In the genomic region with DNA sequence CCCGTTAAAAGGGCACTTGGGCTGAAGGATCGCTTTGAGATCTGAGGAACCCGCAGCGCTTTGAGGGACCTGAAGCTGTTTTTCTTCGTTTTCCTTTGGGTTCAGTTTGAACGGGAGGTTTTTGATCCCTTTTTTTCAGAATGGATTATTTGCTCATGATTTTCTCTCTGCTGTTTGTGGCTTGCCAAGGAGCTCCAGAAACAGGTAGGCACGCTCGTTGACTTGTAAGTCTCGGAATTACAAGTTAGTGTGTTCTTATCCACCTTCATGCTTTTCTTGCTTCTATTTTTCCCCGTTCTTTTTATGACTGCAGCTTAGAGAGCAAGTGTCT, we compare ENCODE assay signal across 8 cellular contexts. TPM values are rescaled to one million over a fixed set of nuclear protein-coding genes. Genes with fewer than 3 reads are reported as not detected.
DNase-seq lines count a peak whose midpoint lies in the region; ATAC-seq and TF ChIP-seq lines count a peak whose summit lies in the region.

No MANE protein-coding gene starts in this region.

- dilution Hi-C loops in mammary epithelial cell (cut with HindIII; ENCODE audit: low sequenced_read_pairs) = loop anchor here (10.0 kb wide), 1 partner anchor 194 kb away; no protein-coding TSS in a partner anchor

- H3K4me2 ChIP-seq in mammary epithelial cell (ENCODE audit: insufficient read depth, low read depth, low read length) = peak overlapping the region; percentile 88

- H3K36me3 Mint-ChIP-seq in CD4-positive, alpha-beta memory T cell = no peaks in the 10 kb centered on the region
- no peaks in the 10 kb centered on the region for H3K36me3 Mint-ChIP-seq in natural killer cell

- H3K4me1 ChIP-seq in CD4-positive, alpha-beta memory T cell (ENCODE audit: insufficient read depth, low read length) = peaks cover 12% of the 10 kb centered on the region
- peaks cover 39% of the 10 kb centered on the region for H3K4me1 ChIP-seq in mammary epithelial cell (ENCODE audit: insufficient read depth, low read length)

- H3K79me2 ChIP-seq in mammary epithelial cell (ENCODE audit: insufficient read depth, low read length) = peaks cover 12% of the 10 kb centered on the region

- no peak for TF ChIP-seq CTCF in mammary epithelial cell (conservative IDR thresholded peaks at IDR 0.05 in 1 of 2, IDR thresholded peaks at IDR 0.05 in 1 of 2; ENCODE audit: extremely low read depth in 1 of 2, insufficient read depth in 1 of 2, low read depth in 1 of 2, low read length in 2 of 2)
- no peak for TF ChIP-seq CTCF in natural killer cell (IDR thresholded peaks at IDR 0.05)

- no peak overlapping the region for H3K27ac ChIP-seq in CD4-positive, alpha-beta memory T cell (ENCODE audit: low read depth, low read length)
- H3K27ac ChIP-seq in mammary epithelial cell (ENCODE audit: insufficient read depth, low read depth, low read length) = peak overlapping the region; percentile 84

- peaks cover 26 to 30% of the 10 kb centered on the region in 2 donors for H3K27me3 Mint-ChIP-seq in CD4-positive, alpha-beta memory T cell
- H3K27me3 Mint-ChIP-seq in natural killer cell (ENCODE audit: low read depth in 2 of 2) = peaks cover 40 to 58% of the 10 kb centered on the region in 2 donors

- CTCF ChIA-PET in CD4-positive, alpha-beta memory T cell (lab: Charles Lee; ENCODE audit: partially characterized antibody) = interaction anchor here (0.5 to 3.5 kb wide), 7 partner anchors 9 to 704 kb away, joined by 3 to 39 read pairs (median 7); no protein-coding TSS in a partner anchor
- CTCF ChIA-PET in mammary epithelial cell (lab: Charles Lee; ENCODE audit: low non-redundant PET) = interaction anchor here (0.7 to 1.5 kb wide), 3 partner anchors 13 to 634 kb away, joined by 4 to 7 read pairs (median 7); no protein-coding TSS in a partner anchor

- H3K4me3 Mint-ChIP-seq in CD4-positive, alpha-beta memory T cell = peak overlapping the region; percentile 71 to 93 (median 90)
- peak overlapping the region; percentile 83 for H3K4me3 Mint-ChIP-seq in natural killer cell

- peaks cover 15% of the 10 kb centered on the region for H3K27me3 ChIP-seq in CD4-positive, alpha-beta memory T cell (ENCODE audit: insufficient read depth, low read length)
- no peaks in the 10 kb centered on the region for H3K27me3 ChIP-seq in mammary epithelial cell (ENCODE audit: insufficient read depth, low read length)

- peak overlapping the region; percentile 96 for H2AFZ ChIP-seq in mammary epithelial cell (ENCODE audit: low read depth, low read length)

- intact Hi-C loops in CD4-positive, alpha-beta memory T cell (cut with micrococcal nuclease) = no loop called here
- intact Hi-C loops in mammary epithelial cell (cut with micrococcal nuclease) (loop anchor here (2.0 kb wide), 2 partner anchors 106 to 182 kb away; no protein-coding TSS in a partner anchor), natural killer cell (cut with micrococcal nuclease) (no loop called here)

- no peaks in the 10 kb centered on the region for H4K20me1 ChIP-seq in mammary epithelial cell (ENCODE audit: insufficient read depth, low read length)

- POLR2A ChIA-PET in CD4-positive, alpha-beta memory T cell (lab: Charles Lee; ENCODE audit: partially characterized antibody) = interaction anchor here (0.6 to 1.6 kb wide), 2 partner anchors 12 to 584 kb away, joined by 3 read pairs; no protein-coding TSS in a partner anchor

- no peak for DNase-seq in CD4-positive, alpha-beta memory T cell
- DNase-seq in mammary epithelial cell = no peak
- no peak for DNase-seq in natural killer cell
- no peak for DNase-seq in cerebellum (ENCODE audit: low spot score)
- no peak for DNase-seq in foreskin melanocyte

- ATAC-seq in HG03025 (IDR thresholded peaks at IDR 0.05; ENCODE audit: low FRiP score, unreplicated experiment) (peak; percentile 7), natural killer cell (no peak), HG02678 (IDR thresholded peaks at IDR 0.05; ENCODE audit: unreplicated experiment) (no peak), HG03442 (IDR thresholded peaks at IDR 0.05; ENCODE audit: unreplicated experiment) (no peak)

- in situ Hi-C loops in mammary epithelial cell (cut with MboI; ENCODE audit: low sequenced_read_pairs in 2 of 2) = loop anchor here in 1 of 2 donors (5.0 to 10.0 kb wide), 2 partner anchors 184 to 307 kb away; no protein-coding TSS in a partner anchor

- BruUV-seq in mammary epithelial cell (replicated peaks; lab: Mats Ljungman, UMichigan) = TSS peak; percentile 74

- WGBS in mammary epithelial cell (ENCODE audit: low coverage, missing lambda C conversion rate) = 3% methylated on average over 10 of the region's 10 CpGs

- no peaks in the 10 kb centered on the region for H3K36me3 ChIP-seq in CD4-positive, alpha-beta memory T cell (ENCODE audit: insufficient read depth, low read length)
- peaks cover 4% of the 10 kb centered on the region for H3K36me3 ChIP-seq in mammary epithelial cell (ENCODE audit: insufficient read depth, low read length)

- peaks cover 13 to 18% (median 15%) of the 10 kb centered on the region in 4 donors for H3K4me1 Mint-ChIP-seq in CD4-positive, alpha-beta memory T cell
- peaks cover 18 to 19% of the 10 kb centered on the region in 2 donors for H3K4me1 Mint-ChIP-seq in natural killer cell

- peak overlapping the region; percentile 92 for H3K9ac ChIP-seq in mammary epithelial cell (ENCODE audit: insufficient read depth, low read length)

- H3K4me3 ChIP-seq in CD4-positive, alpha-beta memory T cell (ENCODE audit: low read length in 2 of 2) = peak overlapping the region in 1 of 2 donors; percentile 38
- peak overlapping the region; percentile 54 to 96 (median 60) for H3K4me3 ChIP-seq in mammary epithelial cell (replicated peaks in 1 of 3; ENCODE audit: insufficient read depth in 1 of 3, low read depth in 2 of 3, low read length in 3 of 3)

- H3K27ac Mint-ChIP-seq in CD4-positive, alpha-beta memory T cell = no peak overlapping the region
- no peak overlapping the region for H3K27ac Mint-ChIP-seq in natural killer cell

- no peaks in the 10 kb centered on the region for H3K9me3 ChIP-seq in CD4-positive, alpha-beta memory T cell (ENCODE audit: control insufficient read depth in 1 of 2, low read length in 2 of 2)
- no peaks in the 10 kb centered on the region for H3K9me3 ChIP-seq in mammary epithelial cell (replicated peaks; ENCODE audit: insufficient read depth, low read length)

- no peaks in the 10 kb centered on the region for H3K9me3 Mint-ChIP-seq in CD4-positive, alpha-beta memory T cell
- H3K9me3 Mint-ChIP-seq in natural killer cell = no peaks in the 10 kb centered on the region

RNA-seq across cellular contexts. Expression of a gene that starts 0.3 kb away (rescaled TPM):
- total RNA-seq in CD4-positive, alpha-beta memory T cell = under 1 TPM; 0.15 to 0.28 TPM
- polyA plus RNA-seq in CD4-positive, alpha-beta memory T cell = not detected
- total RNA-seq in mammary epithelial cell (10 to 100 TPM in 1 of 2 donors, 1 to 10 TPM in 1; 8.9 to 11.3 TPM), natural killer cell (1 to 10 TPM in 1 of 3 donors, under 1 TPM in 2; 0.63 to 1.5 (median 0.71) TPM), cerebellum (6.3 TPM)
- polyA plus RNA-seq in mammary epithelial cell = 2.5 TPM
- polyA minus RNA-seq in mammary epithelial cell = 0.78 TPM
